ENCODE assay signal across 29 cellular contexts in genomic region chr1:231181271-231181670, GRCh38. TPM values are rescaled to one million over a fixed set of nuclear protein-coding genes. Genes with fewer than 3 reads are reported as not detected.
"Had no signal": no experiment of that assay in that cellular context is flagged by ENCODE, and none has a peak within 500 bp of the region (broad histone marks: within the 10 kb centered on the region; RNA-seq: fewer than 3 reads in every experiment).

No MANE protein-coding gene starts in this region.

- H3K36me3 ChIP-seq: stomach, suprapubic skin, thoracic aorta, thyroid gland, tibial artery, tibial nerve, transverse colon, upper lobe of left lung, upper lobe of right lung, uterus, vagina had no signal

- H3K4me1 Mint-ChIP-seq: stimulated activated effector memory CD8-positive, alpha-beta T cell treated with anti-CD3 and anti-CD28 coated beads, Interleukin-12 subunit alpha, Interleukin-12 subunit beta, amount 100 ng/mL, for 72 hours; stimulated activated memory B cell treated with anti-CD40 and anti-IgM and Interleukin-4, amounts not matched to agents 10 μg/mL and 1 μg/mL and 100 μg/mL, for 72 hours; stimulated activated naive B cell treated with anti-CD40 and anti-IgM and Interleukin-4, amounts not matched to agents 10 μg/mL and 1 μg/mL and 100 μg/mL, for 72 hours had no signal

- H3K27ac ChIP-seq: stomach, suprapubic skin, testis, thoracic aorta, thyroid gland, tibial artery, tibial nerve, transverse colon, upper lobe of left lung, upper lobe of right lung, uterus, vagina had no signal

- H3K4me1 ChIP-seq: stomach, suprapubic skin, testis, thyroid gland, tibial artery, tibial nerve, transverse colon, upper lobe of left lung, upper lobe of right lung, uterus, vagina had no signal

- H3K27ac Mint-ChIP-seq: stimulated activated effector memory CD8-positive, alpha-beta T cell treated with anti-CD3 and anti-CD28 coated beads, Interleukin-12 subunit alpha, Interleukin-12 subunit beta, amount 100 ng/mL, for 72 hours; stimulated activated memory B cell treated with anti-CD40 and anti-IgM and Interleukin-4, amounts not matched to agents 10 μg/mL and 1 μg/mL and 100 μg/mL, for 72 hours; stimulated activated naive B cell treated with anti-CD40 and anti-IgM and Interleukin-4, amounts not matched to agents 10 μg/mL and 1 μg/mL and 100 μg/mL, for 72 hours; stimulated activated naive CD8-positive, alpha-beta T cell treated with anti-CD3 and anti-CD28 coated beads, Interleukin-15, Interleukin-2, amounts not matched to agents 100 ng/mL and 50 ng/mL, for 24 hours; type B pancreatic cell had no signal

- ATAC-seq: stimulated activated effector memory CD8-positive, alpha-beta T cell treated with anti-CD3 and anti-CD28 coated beads, Interleukin-12 subunit alpha, Interleukin-12 subunit beta, amount 100 ng/mL, for 72 hours; stimulated activated memory B cell treated with anti-CD40 and anti-IgM and Interleukin-4, amounts not matched to agents 10 μg/mL and 1 μg/mL and 100 μg/mL, for 72 hours; stimulated activated naive B cell treated with anti-CD40 and anti-IgM and Interleukin-4, amounts not matched to agents 10 μg/mL and 1 μg/mL and 100 μg/mL, for 72 hours; stimulated activated naive CD8-positive, alpha-beta T cell treated with anti-CD3 and anti-CD28 coated beads, Interleukin-15, Interleukin-2, amounts not matched to agents 100 U/mL and 50 U/mL, for 24 hours; upper lobe of right lung had no signal

- H3K4me3 Mint-ChIP-seq: stimulated activated effector memory CD8-positive, alpha-beta T cell treated with anti-CD3 and anti-CD28 coated beads, Interleukin-12 subunit alpha, Interleukin-12 subunit beta, amount 100 ng/mL, for 72 hours; stimulated activated memory B cell treated with anti-CD40 and anti-IgM and Interleukin-4, amounts not matched to agents 10 μg/mL and 1 μg/mL and 100 μg/mL, for 72 hours; stimulated activated naive B cell treated with anti-CD40 and anti-IgM and Interleukin-4, amounts not matched to agents 10 μg/mL and 1 μg/mL and 100 μg/mL, for 72 hours; stimulated activated naive CD8-positive, alpha-beta T cell treated with anti-CD3 and anti-CD28 coated beads, Interleukin-15, Interleukin-2, amounts not matched to agents 100 ng/mL and 50 ng/mL, for 24 hours; type B pancreatic cell had no signal

- H3K4me3 ChIP-seq: stomach, suprapubic skin, testis, thoracic aorta, thyroid gland, tibial artery, tibial nerve, transverse colon, upper lobe of left lung, upper lobe of right lung, uterus, vagina had no signal

- DNase-seq: stimulated activated CD4-positive, alpha-beta T cell treated with anti-CD3 and anti-CD28 coated beads, Interleukin-2, amount 100 ng/mL, for 48 hours; stimulated activated CD4-positive, alpha-beta T cell treated with anti-CD3 and anti-CD28 coated beads, Interleukin-4, amount 100 ng/mL, for 1 hour; stimulated activated CD4-positive, alpha-beta T cell treated with anti-CD3 and anti-CD28 coated beads, Interleukin-4, amount 100 ng/mL, for 24 hours; stimulated activated CD4-positive, alpha-beta T cell treated with anti-CD3 and anti-CD28 coated beads, Interleukin-4, amount 100 ng/mL, for 4 hours; stimulated activated CD8-positive, alpha-beta memory T cell treated with anti-CD3 and anti-CD28 coated beads, Interleukin-4, amount 100 ng/mL, for 48 hours; stimulated activated naive B cell treated with anti-CD40 and anti-IgM and Interleukin-4, amounts not matched to agents 10 μg/mL and 1 μg/mL and 100 μg/mL, for 72 hours; stimulated activated naive CD4-positive, alpha-beta T cell; stimulated activated naive CD4-positive, alpha-beta T cell treated with Interleukin-2 at 50 U/mL for 16 hours; stimulated activated naive CD8-positive, alpha-beta T cell treated with anti-CD3 and anti-CD28 coated beads, Interleukin-15, Interleukin-2, amounts not matched to agents 100 U/mL and 50 U/mL, for 24 hours; stomach; substantia nigra; testis; thyroid gland; tibial artery; transverse colon; trophoblast cell; upper lobe of left lung; upper lobe of right lung; uterus had no signal

- FAIRE-seq: urothelium cell line had no signal

- H3K27me3 ChIP-seq: testis, thyroid gland, upper lobe of right lung, vagina had no signal

- H3K9me3 ChIP-seq: suprapubic skin, testis, thyroid gland, transverse colon, upper lobe of right lung, uterus, vagina had no signal

- H3K9me3 Mint-ChIP-seq: stimulated activated effector memory CD8-positive, alpha-beta T cell treated with anti-CD3 and anti-CD28 coated beads, Interleukin-12 subunit alpha, Interleukin-12 subunit beta, amount 100 ng/mL, for 72 hours; stimulated activated memory B cell treated with anti-CD40 and anti-IgM and Interleukin-4, amounts not matched to agents 10 μg/mL and 1 μg/mL and 100 μg/mL, for 72 hours; stimulated activated naive B cell treated with anti-CD40 and anti-IgM and Interleukin-4, amounts not matched to agents 10 μg/mL and 1 μg/mL and 100 μg/mL, for 72 hours; stimulated activated naive CD8-positive, alpha-beta T cell treated with anti-CD3 and anti-CD28 coated beads, Interleukin-15, Interleukin-2, amounts not matched to agents 100 ng/mL and 50 ng/mL, for 24 hours; type B pancreatic cell had no signal

RNA-seq across cellular contexts. Expression of gene TRIM67, which starts 19.4 kb away (rescaled TPM):
- total RNA-seq: thoracic aorta, thyroid gland, upper lobe of right lung, ureter, vagina had no signal
